In the genomic region with DNA sequence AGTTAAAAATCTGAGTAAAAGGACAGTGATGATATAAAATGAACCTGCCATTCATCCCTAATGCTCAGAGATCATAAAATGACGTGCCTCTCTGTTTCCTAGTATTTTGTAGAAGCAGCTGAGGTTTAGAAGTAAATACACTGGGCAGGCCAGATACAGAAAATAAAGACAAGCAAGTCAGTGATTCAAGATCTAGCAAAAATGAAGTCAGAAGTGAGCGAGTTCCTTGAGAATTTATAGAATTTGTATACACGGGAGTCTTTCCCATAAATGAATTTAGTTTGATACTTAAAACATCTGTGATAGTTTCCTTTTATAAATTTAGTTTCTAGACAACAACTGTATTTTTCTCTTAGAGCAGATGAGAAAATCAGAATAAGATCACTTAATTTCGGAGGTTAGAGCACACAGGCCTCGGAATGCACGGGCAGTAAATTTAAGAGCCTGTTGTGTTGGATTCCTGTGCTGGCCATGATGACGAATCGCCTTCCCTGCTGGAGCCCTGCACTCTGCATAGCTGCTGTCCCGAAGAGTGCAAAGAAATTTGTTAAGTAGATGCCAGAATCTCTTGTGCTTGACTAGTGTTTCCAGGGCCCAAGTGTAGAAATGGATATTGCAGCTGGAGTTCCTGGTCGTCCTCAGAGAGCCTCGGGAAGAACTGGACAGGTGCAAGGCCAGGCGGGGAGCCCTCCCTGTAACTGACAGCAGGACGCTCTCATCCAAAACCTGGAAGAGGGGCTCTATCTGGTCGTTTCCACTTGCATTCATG, we compare ENCODE assay signal across 8 cellular contexts.
DNase-seq lines count a peak whose midpoint lies in the region; ATAC-seq and TF ChIP-seq lines count a peak whose summit lies in the region.

No MANE protein-coding gene starts in this region.

- peak; percentile 88 for ATAC-seq in upper lobe of right lung

- TF ChIP-seq CTCF in upper lobe of right lung (IDR thresholded peaks at IDR 0.05), result no peak
- no peak for TF ChIP-seq CTCF in ovary (IDR thresholded peaks at IDR 0.05)

- peaks cover 19% of the 10 kb centered on the region for H3K4me1 ChIP-seq in ectodermal cell (ENCODE audit: control insufficient read depth, insufficient read depth, low read length)
- H3K4me1 ChIP-seq in mesodermal cell (ENCODE audit: control insufficient read depth, insufficient read depth, low read length, poor library complexity, severe bottlenecking), result peaks cover 33% of the 10 kb centered on the region
- peaks cover 26% of the 10 kb centered on the region for H3K4me1 ChIP-seq in upper lobe of right lung
- H3K4me1 ChIP-seq in ovary (ENCODE audit: insufficient read depth), result peaks cover 2% of the 10 kb centered on the region

- 57 to 63% methylated on average over 13 to 14 of the region's 14 CpGs for WGBS in ectodermal cell, 2 experiments
- WGBS in mesodermal cell (ENCODE audit: insufficient coverage in 2 of 2), 2 experiments, result 32 to 50% methylated on average over 8 to 12 of the region's 14 CpGs
- 57 to 67% (median 66%) methylated on average over 14 of the region's 14 CpGs for WGBS in ovary, 3 donors

- intact Hi-C loops in upper lobe of right lung (cut with DNase I), result no loop called here
- intact Hi-C loops in ovary (cut with DNase I), result no loop called here

- H3K27ac ChIP-seq in ectodermal cell (ENCODE audit: insufficient read depth, low read depth, low read length, poor library complexity, severe bottlenecking) (peak overlapping the region; percentile 76), mesodermal cell (ENCODE audit: low read depth, low read length, severe bottlenecking) (peak overlapping the region; percentile 89), upper lobe of right lung (peak overlapping the region; percentile 64), ovary (no peak overlapping the region)

- H3K27me3 ChIP-seq in ectodermal cell (ENCODE audit: control insufficient read depth, insufficient read depth, low read length, poor library complexity, severe bottlenecking), result no peaks in the 10 kb centered on the region
- H3K27me3 ChIP-seq in upper lobe of right lung, result no peaks in the 10 kb centered on the region
- H3K27me3 ChIP-seq in ovary, result no peaks in the 10 kb centered on the region

- H3K9me3 ChIP-seq in ectodermal cell (ENCODE audit: control insufficient read depth, low read length), result no peaks in the 10 kb centered on the region
- H3K9me3 ChIP-seq in mesodermal cell (ENCODE audit: control insufficient read depth, low read length), result no peaks in the 10 kb centered on the region
- no peaks in the 10 kb centered on the region for H3K9me3 ChIP-seq in upper lobe of right lung
- H3K9me3 ChIP-seq in ovary, result no peaks in the 10 kb centered on the region

- TF ChIP-seq EP300 in ovary (IDR thresholded peaks at IDR 0.05), result no peak

- no peak overlapping the region for H3K4me3 ChIP-seq in ectodermal cell (ENCODE audit: insufficient read depth, low read depth, low read length)
- H3K4me3 ChIP-seq in mesodermal cell (ENCODE audit: extremely low read depth, insufficient read depth, low read length, poor library complexity, severe bottlenecking), result peak overlapping the region; percentile 3
- H3K4me3 ChIP-seq in upper lobe of right lung, result no peak overlapping the region
- H3K4me3 ChIP-seq in ovary, result no peak overlapping the region

- TF ChIP-seq POLR2A in ovary (IDR thresholded peaks at IDR 0.05), result no peak

- H3K36me3 ChIP-seq in ectodermal cell (ENCODE audit: control insufficient read depth, insufficient read depth, low read length), result no peaks in the 10 kb centered on the region
- H3K36me3 ChIP-seq in mesodermal cell (ENCODE audit: control insufficient read depth, insufficient read depth, low read length), result peaks cover 40% of the 10 kb centered on the region
- H3K36me3 ChIP-seq in upper lobe of right lung, result peaks cover 39% of the 10 kb centered on the region
- H3K36me3 ChIP-seq in ovary, result no peaks in the 10 kb centered on the region

- DNase-seq in activated CD8-positive, alpha-beta memory T cell treated with anti-CD3 and anti-CD28 coated beads, Interleukin-2, amount 50 U/mL, for 48 hours, result peak; percentile 41
- no peak for DNase-seq in activated CD8-positive, alpha-beta memory T cell treated with anti-CD3 and anti-CD28 coated beads, Interleukin-2, amount 50 U/mL, for 4 hours
- DNase-seq in upper lobe of right lung, result no peak
- DNase-seq in GF-D8 (lab: John Stamatoyannopoulos, UW), result no peak
- no peak for DNase-seq in ovary
- no peak for DNase-seq in SHP77 treated with DMSO at 0.1 percent for 48 hours (lab: John Stamatoyannopoulos, UW)

Comparison
In these comparisons a context has a peak if more than half of its experiments do, and no peak if none do; other contexts are left out.
1. H3K27ac ChIP-seq: peak in ectodermal cell (single experiment), mesodermal cell (single experiment) and upper lobe of right lung (single experiment); none in ovary (0 of 2).